Comparison of ENCODE assay signal across 16 cellular contexts in the genomic region with DNA sequence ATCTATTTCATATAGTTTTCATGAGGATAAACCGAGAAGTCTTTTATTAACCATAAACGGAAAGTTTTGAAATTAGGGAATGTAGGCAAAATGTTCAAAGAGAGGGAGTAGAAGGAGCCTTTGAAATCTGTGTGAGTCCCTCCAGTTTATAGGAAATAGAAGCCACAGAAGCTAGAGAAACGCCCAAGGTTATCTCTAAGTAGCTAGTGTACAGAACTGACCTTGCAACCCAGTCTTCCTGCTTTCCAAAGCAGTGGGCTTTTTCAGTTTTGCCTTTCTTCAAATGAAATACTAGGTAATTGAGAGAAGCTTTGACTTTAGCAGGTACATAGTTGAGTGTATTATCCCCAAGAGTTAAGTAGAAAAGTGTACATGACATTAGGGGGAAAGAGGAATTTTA. TPM values are rescaled to one million over a fixed set of nuclear protein-coding genes. Genes with fewer than 3 reads are reported as not detected.
DNase-seq lines count a peak whose midpoint lies in the region; ATAC-seq, FAIRE-seq and TF ChIP-seq lines count a peak whose summit lies in the region.
"Had no signal": no experiment of that assay in that cellular context is flagged by ENCODE, and none has a peak within 500 bp of the region (broad histone marks: within the 10 kb centered on the region; RNA-seq: fewer than 3 reads in every experiment).

No MANE protein-coding gene starts in this region.

- no peak overlapping the region for H3K9ac ChIP-seq in GM23248
- H3K9ac ChIP-seq: SK-N-SH had no signal

- H3F3A ChIP-seq in GM23248 (ENCODE audit: insufficient read depth), result no peaks in the 10 kb centered on the region

- in situ Hi-C loops in GM23248 (cut with MboI), result no loop called here

- H3K27me3 Mint-ChIP-seq in CD4-positive, CD25-positive, alpha-beta regulatory T cell, result no peaks in the 10 kb centered on the region
- H3K27me3 Mint-ChIP-seq in mesothelial cell of epicardium (ENCODE audit: low read depth), result no peaks in the 10 kb centered on the region

- intact Hi-C loops in body of pancreas (cut with DNase I), result no loop called here

- no peak overlapping the region for H3K27ac Mint-ChIP-seq in CD4-positive, CD25-positive, alpha-beta regulatory T cell
- peak overlapping the region; percentile 65 for H3K27ac Mint-ChIP-seq in mesothelial cell of epicardium
- H3K27ac Mint-ChIP-seq: activated T-helper 1 cell treated with anti-CD3 and anti-CD28 coated beads, Interleukin-12 subunit alpha, Interleukin-12 subunit beta, Interleukin-2, Interleukin-4 antibody, amounts not matched to agents 30 ng/mL and 10 ng/mL and 1 ng/mL, durations not matched to agents 14 hours and 24 hours and 36 hours had no signal

- peaks cover 47 to 85% (median 63%) of the 10 kb centered on the region in 4 donors for H3K4me1 Mint-ChIP-seq in CD4-positive, CD25-positive, alpha-beta regulatory T cell
- H3K4me1 Mint-ChIP-seq in mesothelial cell of epicardium, result peaks cover 22% of the 10 kb centered on the region

- H3K36me3 Mint-ChIP-seq in CD4-positive, CD25-positive, alpha-beta regulatory T cell, result peaks cover 15% of the 10 kb centered on the region
- no peaks in the 10 kb centered on the region for H3K36me3 Mint-ChIP-seq in mesothelial cell of epicardium

- ATAC-seq in CD4-positive, CD25-positive, alpha-beta regulatory T cell (ENCODE audit: low read depth in 2 of 2), result peak in 1 of 2 donors; percentile 52
- ATAC-seq in body of pancreas, result peak; percentile 21

- H3K4me3 ChIP-seq in CD4-positive, CD25-positive, alpha-beta regulatory T cell (ENCODE audit: low read depth, low read length), result peak overlapping the region; percentile 15
- H3K4me3 ChIP-seq in body of pancreas (no peak overlapping the region), GM23248 (no peak overlapping the region)
- H3K4me3 ChIP-seq: PC-9 had no signal

- no peak for TF ChIP-seq POLR2A in body of pancreas (IDR thresholded peaks at IDR 0.05)

- H3K27ac ChIP-seq in CD4-positive, CD25-positive, alpha-beta regulatory T cell (ENCODE audit: insufficient read depth, low read length, poor library complexity, severe bottlenecking), result no peak overlapping the region
- H3K27ac ChIP-seq in body of pancreas (peak overlapping the region in 1 of 4 donors; percentile 41), GM23248 (no peak overlapping the region)
- H3K27ac ChIP-seq: PC-9 had no signal

- H3K9me3 ChIP-seq in CD4-positive, CD25-positive, alpha-beta regulatory T cell (ENCODE audit: control insufficient read depth in 2 of 2, low read length in 2 of 2), result no peaks in the 10 kb centered on the region
- H3K9me3 ChIP-seq in body of pancreas, result no peaks in the 10 kb centered on the region
- no peaks in the 10 kb centered on the region for H3K9me3 ChIP-seq in GM23248 (ENCODE audit: low read depth)
- H3K9me3 ChIP-seq: BE2C, SK-N-SH had no signal

- peak overlapping the region; percentile 12 to 63 (median 48) for H3K4me3 Mint-ChIP-seq in CD4-positive, CD25-positive, alpha-beta regulatory T cell
- no peak overlapping the region for H3K4me3 Mint-ChIP-seq in mesothelial cell of epicardium
- H3K4me3 Mint-ChIP-seq: activated T-helper 1 cell treated with anti-CD3 and anti-CD28 coated beads, Interleukin-12 subunit alpha, Interleukin-12 subunit beta, Interleukin-2, Interleukin-4 antibody, amounts not matched to agents 30 ng/mL and 10 ng/mL and 1 ng/mL, durations not matched to agents 14 hours and 24 hours and 36 hours had no signal

- H3K79me2 ChIP-seq in GM23248 (ENCODE audit: insufficient read depth), result peaks cover 90% of the 10 kb centered on the region

- H3K9me3 Mint-ChIP-seq in CD4-positive, CD25-positive, alpha-beta regulatory T cell, result no peaks in the 10 kb centered on the region
- peaks cover 4% of the 10 kb centered on the region for H3K9me3 Mint-ChIP-seq in mesothelial cell of epicardium

- TF ChIP-seq CTCF in body of pancreas (IDR thresholded peaks at IDR 0.05) (no peak), mesothelial cell of epicardium (IDR thresholded peaks at IDR 0.05; ENCODE audit: unreplicated experiment) (no peak)

- H3K27me3 ChIP-seq in CD4-positive, CD25-positive, alpha-beta regulatory T cell (ENCODE audit: control insufficient read depth, insufficient read depth, low read length), result no peaks in the 10 kb centered on the region
- H3K27me3 ChIP-seq in body of pancreas, result no peaks in the 10 kb centered on the region
- H3K27me3 ChIP-seq in GM23248 (replicated peaks; ENCODE audit: insufficient read depth), result no peaks in the 10 kb centered on the region
- H3K27me3 ChIP-seq: BE2C had no signal

- no peak for DNase-seq in CD4-positive, CD25-positive, alpha-beta regulatory T cell
- DNase-seq in GM19239 (ENCODE audit: insufficient read length, low spot score), result no peak
- DNase-seq in body of pancreas, result no peak
- DNase-seq in mesothelial cell of epicardium (ENCODE audit: low spot score in 2 of 2, unreplicated experiment in 2 of 2), result no peak
- no peak for DNase-seq in GM23248
- DNase-seq in NCI-H2081 treated with DMSO at 0.1 percent for 48 hours (lab: John Stamatoyannopoulos, UW), result no peak
- DNase-seq in NCI-H748 (lab: John Stamatoyannopoulos, UW; ENCODE audit: unreplicated experiment), result no peak
- DNase-seq: BE2C, DMS 273 treated with DMSO at 0.1 percent for 48 hours, GOT3, IMR-90, NCI-H526 treated with DMSO at 0.1 percent for 48 hours, PC-9, SK-N-SH had no signal

- H4K20me1 ChIP-seq in GM23248 (ENCODE audit: insufficient read depth), result no peaks in the 10 kb centered on the region

- H3K4me2 ChIP-seq in GM23248 (ENCODE audit: unreplicated experiment), result no peak overlapping the region
- H3K4me2 ChIP-seq: PC-9, SK-N-SH had no signal

- H3K4me1 ChIP-seq in CD4-positive, CD25-positive, alpha-beta regulatory T cell (ENCODE audit: control insufficient read depth, insufficient read depth, low read length, poor library complexity, severe bottlenecking), result peaks cover 26% of the 10 kb centered on the region
- H3K4me1 ChIP-seq in body of pancreas (peaks cover 27% of the 10 kb centered on the region), GM23248 (ENCODE audit: insufficient read depth) (no peaks in the 10 kb centered on the region)
- H3K4me1 ChIP-seq: BE2C had no signal

- H3K36me3 ChIP-seq in CD4-positive, CD25-positive, alpha-beta regulatory T cell (ENCODE audit: control insufficient read depth, insufficient read depth, low read length), result no peaks in the 10 kb centered on the region
- H3K36me3 ChIP-seq in body of pancreas (replicated peaks in 1 of 2; ENCODE audit: insufficient read depth in 1 of 2, low read depth in 2 of 2) (no peaks in the 10 kb centered on the region), GM23248 (ENCODE audit: low read depth) (no peaks in the 10 kb centered on the region)
- H3K36me3 ChIP-seq: BE2C had no signal

- H2AFZ ChIP-seq in GM23248, result no peak overlapping the region
- H2AFZ ChIP-seq: PC-9 had no signal

- H3K9me2 ChIP-seq in GM23248 (ENCODE audit: insufficient read depth), result no peaks in the 10 kb centered on the region
- H3K9me2 ChIP-seq: SK-N-SH had no signal

- 16 to 35% methylated on average over 3 of the region's 3 CpGs for WGBS in body of pancreas, 2 donors
- 92 to 96% methylated on average over 3 of the region's 3 CpGs for WGBS in GM23248 (ENCODE audit: low coverage in 1 of 2, low lambda C conversion rate in 2 of 2, missing lambda C conversion rate in 2 of 2), 2 experiments

- FAIRE-seq in GM19239 (lab: Jason Lieb, UNC), result peak; percentile 65
- FAIRE-seq: frontal cortex had no signal

RNA-seq across cellular contexts. Expression of a gene that starts 39.4 kb away (rescaled TPM):
- 83.4 TPM for total RNA-seq in CD4-positive, CD25-positive, alpha-beta regulatory T cell
- polyA plus RNA-seq in CD4-positive, CD25-positive, alpha-beta regulatory T cell, result 10 to 100 TPM; 20.2 to 30.5 (median 22.9) TPM
- total RNA-seq in body of pancreas (10 to 100 TPM; 10.9 to 53.4 TPM), mesothelial cell of epicardium (51.0 to 52.9 TPM (median 52.5 TPM) in 3 replicates)
- 13.8 and 16.7 TPM in 2 replicates for total RNA-seq in GM23248 (2014; rRNA removed; shearing (Covaris generic))
- polyA plus RNA-seq in GM23248 (2016; fragmentation: Nextera tagmentation; extraction: Ambion mirVana), result 10.7 and 10.8 TPM in 2 replicates
